In the genomic region with DNA sequence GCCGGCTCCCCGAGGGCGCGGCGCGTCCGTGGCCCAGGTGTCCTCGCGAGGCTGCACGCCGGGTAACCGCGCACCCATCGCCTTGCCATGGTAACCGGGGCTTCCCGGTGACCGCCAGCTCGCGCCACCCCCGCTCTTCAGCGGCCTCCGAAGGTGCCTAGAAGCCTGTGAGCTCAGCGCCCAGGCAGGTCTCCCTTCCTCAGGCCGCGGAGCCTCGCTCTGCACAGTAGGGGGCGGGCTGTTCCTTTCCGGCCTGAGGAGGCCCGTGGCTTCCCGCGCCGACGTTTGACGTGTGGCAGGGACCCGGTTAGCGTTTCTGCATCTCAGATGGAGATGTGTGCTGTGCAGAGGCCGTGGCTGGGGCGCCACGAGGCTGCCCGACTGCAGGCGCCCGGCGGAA, we compare ENCODE assay signal across 8 cellular contexts.
DNase-seq lines count a peak whose midpoint lies in the region; ATAC-seq, FAIRE-seq and TF ChIP-seq lines count a peak whose summit lies in the region.

No MANE protein-coding gene starts in this region.

- TF ChIP-seq EP300 in suprapubic skin (IDR thresholded peaks at IDR 0.05): no peak

- DNase-seq in ELF-1 (ENCODE audit: low read depth, low spot score) (peak; percentile 87), RWPE2 (ENCODE audit: low spot score) (peak; percentile 53), mammary epithelial cell (no peak), HCEC 1CT (no peak), suprapubic skin (ENCODE audit: low spot score in 2 of 2) (no peak), frontal cortex (ENCODE audit: low spot score in 2 of 2) (no peak), medulla oblongata (ENCODE audit: extremely low spot score) (no peak)

- H3K36me3 ChIP-seq in RWPE2 (ENCODE audit: low read depth): no peaks in the 10 kb centered on the region
- no peaks in the 10 kb centered on the region for H3K36me3 ChIP-seq in mammary epithelial cell (ENCODE audit: insufficient read depth, low read length)
- H3K36me3 ChIP-seq in suprapubic skin: no peaks in the 10 kb centered on the region

- H3K9me3 ChIP-seq in RWPE2 (ENCODE audit: severe bottlenecking) (peaks cover 5% of the 10 kb centered on the region), mammary epithelial cell (replicated peaks; ENCODE audit: insufficient read depth, low read length) (no peaks in the 10 kb centered on the region), suprapubic skin (no peaks in the 10 kb centered on the region)

- TF ChIP-seq CTCF in RWPE2 (IDR thresholded peaks at IDR 0.05; ENCODE audit: poor library complexity, severe bottlenecking) (peak; percentile 33), mammary epithelial cell (conservative IDR thresholded peaks at IDR 0.05 in 1 of 2, IDR thresholded peaks at IDR 0.05 in 1 of 2; ENCODE audit: extremely low read depth in 1 of 2, insufficient read depth in 1 of 2, low read depth in 1 of 2, low read length in 2 of 2) (peak; percentile 19 to 61), nephron (IDR thresholded peaks at IDR 0.05; ENCODE audit: unreplicated experiment in 3 of 3) (peak; percentile 29 to 42 (median 32)), suprapubic skin (IDR thresholded peaks at IDR 0.05) (no peak)

- no peaks in the 10 kb centered on the region for H4K20me1 ChIP-seq in mammary epithelial cell (ENCODE audit: insufficient read depth, low read length)

- no peaks in the 10 kb centered on the region for H3K27me3 ChIP-seq in RWPE2 (ENCODE audit: insufficient read depth, poor library complexity, severe bottlenecking)
- no peaks in the 10 kb centered on the region for H3K27me3 ChIP-seq in mammary epithelial cell (ENCODE audit: insufficient read depth, low read length)
- H3K27me3 ChIP-seq in suprapubic skin: no peaks in the 10 kb centered on the region

- FAIRE-seq in frontal cortex (lab: Jason Lieb, UNC): no peak

- H3K4me3 Mint-ChIP-seq in nephron: no peak overlapping the region

- no TSS peak for BruUV-seq in mammary epithelial cell (replicated peaks; lab: Mats Ljungman, UMichigan)

- H3K79me2 ChIP-seq in mammary epithelial cell (ENCODE audit: insufficient read depth, low read length): no peaks in the 10 kb centered on the region

- H3K27me3 Mint-ChIP-seq in nephron (ENCODE audit: low read depth): peaks cover 10% of the 10 kb centered on the region

- H3K4me1 Mint-ChIP-seq in nephron: peaks cover 16% of the 10 kb centered on the region

- H3K4me3 ChIP-seq in RWPE2 (ENCODE audit: severe bottlenecking): no peak overlapping the region
- peak overlapping the region in 2 of 3 experiments; percentile 24 to 28 for H3K4me3 ChIP-seq in mammary epithelial cell (replicated peaks in 1 of 3; ENCODE audit: insufficient read depth in 1 of 3, low read depth in 2 of 3, low read length in 3 of 3)
- H3K4me3 ChIP-seq in suprapubic skin: no peak overlapping the region

- H3K9ac ChIP-seq in mammary epithelial cell (ENCODE audit: insufficient read depth, low read length): no peak overlapping the region

- H3K27ac ChIP-seq in RWPE2 (ENCODE audit: poor library complexity, severe bottlenecking) (no peak overlapping the region), mammary epithelial cell (ENCODE audit: insufficient read depth, low read depth, low read length) (no peak overlapping the region), suprapubic skin (no peak overlapping the region)

- no peaks in the 10 kb centered on the region for H3K4me1 ChIP-seq in RWPE2 (ENCODE audit: insufficient read depth, poor library complexity, severe bottlenecking)
- peaks cover 3% of the 10 kb centered on the region for H3K4me1 ChIP-seq in mammary epithelial cell (ENCODE audit: insufficient read depth, low read length)
- H3K4me1 ChIP-seq in suprapubic skin: peaks cover 14% of the 10 kb centered on the region

- 36% methylated on average over 14 of the region's 43 CpGs for WGBS in mammary epithelial cell (ENCODE audit: low coverage, missing lambda C conversion rate)
- 45% methylated on average over 24 of the region's 43 CpGs for WGBS in suprapubic skin

- 0 out of 3 replicates have a peak, but pooled peaks have one; percentile 23 for ATAC-seq in RWPE2 (ENCODE audit: low read depth)

- dilution Hi-C loops in mammary epithelial cell (cut with HindIII; ENCODE audit: low sequenced_read_pairs): no loop called here

- intact Hi-C loops in mammary epithelial cell (cut with micrococcal nuclease): no loop called here

- in situ Hi-C loops in mammary epithelial cell (cut with MboI; ENCODE audit: low sequenced_read_pairs in 2 of 2): loop anchor here in 1 of 2 donors (10.0 kb wide), 1 partner anchor 279 kb away; no protein-coding TSS in a partner anchor

- TF ChIP-seq POLR2A in suprapubic skin (IDR thresholded peaks at IDR 0.05): no peak

- H2AFZ ChIP-seq in mammary epithelial cell (ENCODE audit: low read depth, low read length): peak overlapping the region; percentile 64

- no peaks in the 10 kb centered on the region for H3K36me3 Mint-ChIP-seq in nephron (ENCODE audit: low read depth)

- peaks cover 31% of the 10 kb centered on the region for H3K9me3 Mint-ChIP-seq in nephron

- H3K4me2 ChIP-seq in mammary epithelial cell (ENCODE audit: insufficient read depth, low read depth, low read length): peak overlapping the region; percentile 71

- H3K27ac Mint-ChIP-seq in nephron: no peak overlapping the region

- CTCF ChIA-PET in mammary epithelial cell (lab: Charles Lee; ENCODE audit: low non-redundant PET): no interaction called here

Comparison
In these comparisons a context has a peak if more than half of its experiments do, and no peak if none do; other contexts are left out.
1. DNase-seq: peak in ELF-1 (single experiment) and RWPE2 (single experiment); none in mammary epithelial cell (single experiment), HCEC 1CT (single experiment), suprapubic skin (0 of 2), frontal cortex (0 of 2) and medulla oblongata (single experiment).
2. H3K4me3 ChIP-seq: peak in mammary epithelial cell (2 of 3); none in RWPE2 (single experiment) and suprapubic skin (single experiment).
3. CTCF ChIP-seq: peak in RWPE2 (single experiment), mammary epithelial cell (2 of 2) and nephron (3 of 3); none in suprapubic skin (0 of 2).